Comparison of ENCODE assay signal across 28 cellular contexts in genomic region chr6:127477648-127478047, GRCh38. TPM values are rescaled to one million over a fixed set of nuclear protein-coding genes. Genes with fewer than 3 reads are reported as not detected.
"Had no signal": no experiment of that assay in that cellular context is flagged by ENCODE, and none has a peak within 500 bp of the region (broad histone marks: within the 10 kb centered on the region; RNA-seq: fewer than 3 reads in every experiment).

No MANE protein-coding gene starts in this region.

- FAIRE-seq: islet of Langerhans, pancreas had no signal

- H3K36me3 ChIP-seq: colonic mucosa, lower lobe of right lung, pancreas, right lobe of liver, stomach, thyroid gland had no signal

- H3K4me1 ChIP-seq: colonic mucosa, foreskin keratinocyte, gastroesophageal sphincter, heart right ventricle, lower lobe of right lung, pancreas, right lobe of liver, thyroid gland, vagina had no signal

- H3K27me3 ChIP-seq: colonic mucosa, gastroesophageal sphincter, pancreas, right lobe of liver, thyroid gland, vagina had no signal

- H3K4me3 ChIP-seq: colonic mucosa, gastroesophageal sphincter, heart right ventricle, lower lobe of right lung, pancreas, right lobe of liver, smooth muscle cell, stomach, thyroid gland, vagina had no signal

- H3K9me3 ChIP-seq: colonic mucosa, gastroesophageal sphincter, heart right ventricle, lower lobe of right lung, pancreas, right lobe of liver, stomach, thyroid gland, vagina had no signal

- H3K27ac ChIP-seq: colonic mucosa, epithelial cell of prostate, foreskin keratinocyte, gastroesophageal sphincter, heart right ventricle, lower lobe of right lung, pancreas, right lobe of liver, stomach, thyroid gland, vagina had no signal

- DNase-seq: colonic mucosa; effector CD8-positive, alpha-beta T cell; endodermal cell; foreskin keratinocyte; glutamatergic neuron; heart right ventricle; hippocampal formation; left ventricle myocardium superior; lower lobe of right lung; natural killer cell; pancreas; retina; right lobe of liver; stimulated activated CD4-positive, alpha-beta T cell treated with anti-CD3 and anti-CD28 coated beads, Interleukin-12 subunit alpha, Interleukin-12 subunit beta, amount 100 ng/mL, for 4 hours; stimulated activated CD4-positive, alpha-beta T cell treated with anti-CD3 and anti-CD28 coated beads, Interleukin-1b, Interleukin-23, amount 100 ng/mL, for 48 hours; stimulated activated CD4-positive, alpha-beta T cell treated with anti-CD3 and anti-CD28 coated beads, Interleukin-4, amount 100 ng/mL, for 1 hour; stimulated activated naive CD4-positive, alpha-beta T cell treated with Interleukin-2 at 50 U/mL for 16 hours; stomach; thyroid gland; trophoblast cell had no signal

- ATAC-seq: esophagus mucosa; foreskin keratinocyte; gastroesophageal sphincter; heart right ventricle; left ventricle myocardium superior; lower lobe of right lung; natural killer cell; pancreas; stimulated activated effector memory CD8-positive, alpha-beta T cell treated with anti-CD3 and anti-CD28 coated beads, Interleukin-12 subunit alpha, Interleukin-12 subunit beta, amount 100 ng/mL, for 72 hours had no signal

RNA-seq across cellular contexts. Expression of gene KIAA0408, which starts 18.5 kb away (rescaled TPM):
- total RNA-seq: foreskin keratinocyte, pulmonary artery endothelial cell had no signal
- polyA plus RNA-seq: foreskin keratinocyte had no signal
